In the genomic region with DNA sequence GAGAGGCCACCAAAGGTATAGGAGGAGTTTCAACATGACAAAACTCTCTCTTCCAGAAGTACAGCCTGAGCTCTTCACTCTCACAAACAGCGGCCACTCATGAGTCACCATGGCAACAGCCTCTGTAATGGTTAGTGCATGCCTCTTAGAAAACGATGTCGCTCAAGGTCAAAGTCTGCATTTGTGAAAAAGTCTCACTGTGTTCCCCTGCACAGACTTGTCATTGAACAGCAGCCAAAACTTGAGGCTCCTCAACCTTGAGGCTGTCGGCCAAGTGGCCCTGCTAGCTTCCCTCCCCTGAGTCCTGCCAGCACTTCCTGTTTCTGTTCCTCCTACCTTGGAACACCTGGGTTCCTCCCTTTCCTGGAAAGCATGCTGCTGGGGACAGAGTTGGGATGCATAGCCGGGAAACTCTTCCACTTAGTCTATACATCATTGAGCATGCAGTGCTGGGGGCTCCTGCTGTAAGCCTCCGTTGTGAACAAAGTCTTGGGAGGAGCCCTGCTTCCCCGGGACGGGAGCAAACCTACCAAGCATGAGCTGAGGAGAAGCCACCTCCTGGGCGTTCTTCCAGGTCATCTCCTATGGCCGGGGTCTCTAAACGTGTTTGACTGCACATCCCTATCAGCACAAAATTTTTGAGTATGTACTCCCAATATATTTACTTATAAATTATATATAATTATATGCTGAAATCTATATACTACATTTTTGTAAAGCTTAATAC, we compare ENCODE assay signal across 9 cellular contexts.
DNase-seq lines count a peak whose midpoint lies in the region; ATAC-seq, FAIRE-seq and TF ChIP-seq lines count a peak whose summit lies in the region.
"Had no signal": no experiment of that assay in that cellular context is flagged by ENCODE, and none has a peak within 500 bp of the region (broad histone marks: within the 10 kb centered on the region; RNA-seq: fewer than 3 reads in every experiment).

No MANE protein-coding gene starts in this region.

- H3K9me3 ChIP-seq in GM12878 (replicated peaks; ENCODE audit: control insufficient read depth, insufficient read depth, low read length) (no peaks in the 10 kb centered on the region), mesenchymal stem cell (ENCODE audit: control insufficient read depth, low read length) (no peaks in the 10 kb centered on the region)

- in situ Hi-C loops in GM12878 (cut with MboI) = no loop called here

- no peaks in the 10 kb centered on the region for H3K79me1 ChIP-seq in mesenchymal stem cell (replicated peaks; ENCODE audit: low read length, poor library complexity, severe bottlenecking)

- TF ChIP-seq EP300 in GM12878 (IDR thresholded peaks at IDR 0.05; ENCODE audit: borderline replicate concordance in 1 of 2, control insufficient read depth in 1 of 2, low read depth in 2 of 2, low read length in 2 of 2) = no peak

- no peak overlapping the region for H2BK15ac ChIP-seq in mesenchymal stem cell (ENCODE audit: low read depth, poor library complexity, severe bottlenecking)

- H3K4me3 ChIP-seq in GM12878 = no peak overlapping the region
- H3K4me3 ChIP-seq in mesenchymal stem cell (ENCODE audit: insufficient read depth in 1 of 2, low read depth in 1 of 2, low read length in 2 of 2) = no peak overlapping the region
- H3K4me3 ChIP-seq in dorsolateral prefrontal cortex = no peak overlapping the region

- no peak overlapping the region for H4K91ac ChIP-seq in mesenchymal stem cell (ENCODE audit: low read length)

- no peak overlapping the region for H3K27ac ChIP-seq in GM12878 (ENCODE audit: control insufficient read depth, insufficient read depth)
- no peak overlapping the region for H3K27ac ChIP-seq in mesenchymal stem cell (ENCODE audit: low read length, poor library complexity, severe bottlenecking)
- H3K27ac ChIP-seq in dorsolateral prefrontal cortex = no peak overlapping the region

- no peak overlapping the region for H2BK120ac ChIP-seq in mesenchymal stem cell (ENCODE audit: low read depth, low read length)

- H4K20me1 ChIP-seq in GM12878 (ENCODE audit: control insufficient read depth, insufficient read depth) = no peaks in the 10 kb centered on the region

- H3K4me1 ChIP-seq in GM12878 (ENCODE audit: control insufficient read depth, insufficient read depth, low read length) (no peaks in the 10 kb centered on the region), mesenchymal stem cell (ENCODE audit: control insufficient read depth, insufficient read depth, low read depth, low read length) (no peaks in the 10 kb centered on the region)

- TF ChIP-seq CTCF in GM12878 (IDR thresholded peaks at IDR 0.05 in 2 of 3, conservative IDR thresholded peaks at IDR 0.05 in 1 of 3; ENCODE audit: control insufficient read depth in 2 of 3, extremely low read depth in 1 of 3, insufficient read depth in 1 of 3, low read depth in 3 of 3, low read length in 3 of 3) = no peak
- TF ChIP-seq CTCF in dorsolateral prefrontal cortex (IDR thresholded peaks at IDR 0.05 in 54 of 56, conservative IDR thresholded peaks at IDR 0.05 in 2 of 56; ENCODE audit: low read depth in 1 of 56, partially characterized antibody in 56 of 56) = no peak

- H3K9ac ChIP-seq in GM12878 (ENCODE audit: control insufficient read depth, insufficient read depth, low read length) (no peak overlapping the region), mesenchymal stem cell (ENCODE audit: low read length) (no peak overlapping the region)

- no peaks in the 10 kb centered on the region for H3K36me3 ChIP-seq in GM12878 (ENCODE audit: control insufficient read depth in 2 of 2, insufficient read depth in 2 of 2, low read length in 1 of 2)
- no peaks in the 10 kb centered on the region for H3K36me3 ChIP-seq in mesenchymal stem cell (ENCODE audit: control insufficient read depth in 1 of 2, insufficient read depth in 2 of 2, low read depth in 1 of 2, low read length in 2 of 2)

- no peak for ATAC-seq in GM12878

- intact Hi-C loops in GM12878 (cut with micrococcal nuclease; ENCODE audit: unreplicated experiment) (no loop called here), dorsolateral prefrontal cortex (cut with DNase I) (no loop called here)

- H3K79me2 ChIP-seq in GM12878 (ENCODE audit: control insufficient read depth, insufficient read depth, low read length) = no peaks in the 10 kb centered on the region

- RAD21 ChIA-PET in GM12878 (lab: Charles Lee; ENCODE audit: unreplicated experiment) = no interaction called here

- FAIRE-seq in GM12878 (lab: Jason Lieb, UNC) = no peak

- POLR2A ChIA-PET in GM12878 (lab: Charles Lee) = no interaction called here

- no peak overlapping the region for H3K4ac ChIP-seq in mesenchymal stem cell (ENCODE audit: low read depth in 1 of 2, low read length in 2 of 2)

- TF ChIP-seq POLR2A in GM12878 (IDR thresholded peaks at IDR 0.05; ENCODE audit: low read depth, low read length) = no peak

- peak; percentile 49 for DNase-seq in EH (ENCODE audit: low read depth)
- DNase-seq in NCI-H1436 treated with DMSO at 0.1 percent for 48 hours (lab: John Stamatoyannopoulos, UW) = peak; percentile 12
- no peak for DNase-seq in GM12878 (ENCODE audit: low read depth, low spot score)
- peak; percentile 77 for DNase-seq in mesenchymal stem cell
- DNase-seq in stimulated activated naive CD4-positive, alpha-beta T cell (lab: John Stamatoyannopoulos, UW) = no peak
- no peak for DNase-seq in activated CD4-positive, alpha-beta T cell treated with anti-CD3 and anti-CD28 coated beads for 1 hour
- no peak for DNase-seq in dorsolateral prefrontal cortex
- DNase-seq in activated CD4-positive, alpha-beta T cell treated with anti-CD3 and anti-CD28 coated beads, Interleukin-2, amount 50 U/mL, for 4 hours = no peak
- DNase-seq: stimulated activated naive B cell treated with anti-CD40 and anti-IgM and Interleukin-4, amounts not matched to agents 10 μg/mL and 1 μg/mL and 100 μg/mL, for 72 hours had no signal

- H4K8ac ChIP-seq in mesenchymal stem cell (ENCODE audit: low read length) = no peak overlapping the region

- H3K4me2 ChIP-seq in GM12878 (ENCODE audit: control insufficient read depth, insufficient read depth) (no peak overlapping the region), mesenchymal stem cell (ENCODE audit: low read length, poor library complexity, severe bottlenecking) (no peak overlapping the region)

- TF ChIP-seq RAD21 in GM12878 (IDR thresholded peaks at IDR 0.05; ENCODE audit: insufficient read depth, low read depth, low read length) = no peak

- no peak overlapping the region for H3K14ac ChIP-seq in mesenchymal stem cell (ENCODE audit: low read length in 2 of 2)

- no peak overlapping the region for H2BK5ac ChIP-seq in mesenchymal stem cell (ENCODE audit: low read depth, low read length, poor library complexity, severe bottlenecking)

- 53% methylated on average over 11 of the region's 11 CpGs for WGBS in GM12878 (ENCODE audit: insufficient coverage, insufficient replicate concordance, low lambda C conversion rate, missing lambda C conversion rate)
- 67% methylated on average over 8 of the region's 11 CpGs for WGBS in mesenchymal stem cell

- H3K27me3 ChIP-seq in GM12878 (replicated peaks in 1 of 2; ENCODE audit: control insufficient read depth in 2 of 2, insufficient read depth in 2 of 2, low read length in 1 of 2) = peaks cover 0 to 2% of the 10 kb centered on the region in 2 experiments; a peak in 1 of 4 replicates
- peaks cover 0 to 7% of the 10 kb centered on the region in 2 experiments for H3K27me3 ChIP-seq in mesenchymal stem cell (ENCODE audit: control insufficient read depth in 1 of 2, insufficient read depth in 1 of 2, low read length in 2 of 2)
- peaks cover 0 to 4% (median 0%) of the 10 kb centered on the region in 45 donors for H3K27me3 ChIP-seq in dorsolateral prefrontal cortex

- BruUV-seq in GM12878 (replicated peaks; lab: Mats Ljungman, UMichigan) = no TSS peak

- no peak overlapping the region for H2AK5ac ChIP-seq in mesenchymal stem cell (ENCODE audit: low read length, severe bottlenecking)

- H2AFZ ChIP-seq in GM12878 (ENCODE audit: control insufficient read depth, low read depth, low read length) (no peak overlapping the region), mesenchymal stem cell (ENCODE audit: low read depth, low read length) (no peak overlapping the region)

- CTCF ChIA-PET in GM12878 (lab: Yijun Ruan, JAX) = no interaction called here

- SMC1A ChIA-PET in GM12878 (lab: Charles Lee; ENCODE audit: uncharacterized antibody, unreplicated experiment) = no interaction called here

- no peak overlapping the region for H3K23ac ChIP-seq in mesenchymal stem cell (ENCODE audit: low read length in 2 of 2)

- no peak overlapping the region for H2BK12ac ChIP-seq in mesenchymal stem cell (ENCODE audit: low read length in 2 of 2)

- no peak overlapping the region for H3K18ac ChIP-seq in mesenchymal stem cell (ENCODE audit: low read depth in 1 of 2, low read length in 2 of 2)

TF ChIP-seq in GM12878, 131 proteins besides CTCF, POLR2A, EP300 and RAD21:
- peak; percentile 41; the same call in 1 of the 2 replicates for TF ChIP-seq BMI1 (IDR thresholded peaks at IDR 0.05; ENCODE audit: borderline replicate concordance)
- no peak for TF ChIP-seq RAD51 (IDR thresholded peaks at IDR 0.05)
- TF ChIP-seq SPI1 (IDR thresholded peaks at IDR 0.05; ENCODE audit: borderline replicate concordance, insufficient read depth, low read depth, low read length) = peak; percentile 58; the same call in 1 of the 2 replicates
TF ChIP-seq in GM12878: peak in this region for 2.

Comparison
In these comparisons a context has a peak if more than half of its experiments do, and no peak if none do; other contexts are left out.
1. DNase-seq: peak in EH (single experiment), NCI-H1436 treated with DMSO at 0.1 percent for 48 hours (single experiment) and mesenchymal stem cell (single experiment); none in GM12878 (single experiment), stimulated activated naive CD4-positive, alpha-beta T cell (0 of 6), activated CD4-positive, alpha-beta T cell treated with anti-CD3 and anti-CD28 coated beads for 1 hour (single experiment), dorsolateral prefrontal cortex (0 of 10) and activated CD4-positive, alpha-beta T cell treated with anti-CD3 and anti-CD28 coated beads, Interleukin-2, amount 50 U/mL, for 4 hours (0 of 2).